In the genomic region with DNA sequence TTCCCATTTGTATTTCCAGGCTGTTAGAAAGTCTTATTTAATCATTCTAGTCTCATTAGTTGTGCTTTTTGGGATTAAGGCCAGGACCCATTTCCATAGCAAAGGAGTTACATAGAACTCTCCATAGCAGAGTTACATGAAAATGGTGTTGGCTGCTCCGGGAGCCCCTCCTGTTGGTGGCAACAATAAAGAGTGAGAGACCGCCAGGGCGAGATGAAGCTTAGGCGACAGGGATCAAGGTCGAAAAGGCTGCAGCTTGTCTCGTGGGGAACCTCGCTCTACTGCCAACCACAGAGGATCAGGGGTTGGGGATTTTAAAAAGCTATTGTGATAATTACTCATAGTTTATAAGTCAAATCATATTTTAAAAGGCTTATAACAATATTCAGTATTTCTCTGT, we compare ENCODE assay signal across 23 cellular contexts. TPM values are rescaled to one million over a fixed set of nuclear protein-coding genes. Genes with fewer than 3 reads are reported as not detected.
"Had no signal": no experiment of that assay in that cellular context is flagged by ENCODE, and none has a peak within 500 bp of the region (broad histone marks: within the 10 kb centered on the region; RNA-seq: fewer than 3 reads in every experiment).

No MANE protein-coding gene starts in this region.

- H3K4me1 Mint-ChIP-seq: activated CD4-positive, alpha-beta T cell treated with anti-CD3 and anti-CD28 coated beads, Interleukin-2, amount 10 ng/mL, durations not matched to agents 7 days and 5 days; central memory CD8-positive, alpha-beta T cell had no signal

- H3K4me3 ChIP-seq: adrenal gland, ascending aorta, colonic mucosa, dorsolateral prefrontal cortex, esophagus squamous epithelium, gastrocnemius medialis, stomach, uterus had no signal

- H3K9me3 Mint-ChIP-seq: activated CD4-positive, alpha-beta T cell treated with anti-CD3 and anti-CD28 coated beads, Interleukin-2, amount 10 ng/mL, durations not matched to agents 7 days and 5 days; activated naive CD4-positive, alpha-beta T cell treated with anti-CD3 and anti-CD28 coated beads, Interleukin-2, amount 50 U/mL, for 72 hours; activated T-helper 1 cell treated with anti-CD3 and anti-CD28 coated beads, Interleukin-12 subunit alpha, Interleukin-12 subunit beta, Interleukin-2, Interleukin-4 antibody, amounts not matched to agents 30 ng/mL and 10 ng/mL and 1 ng/mL, durations not matched to agents 14 hours and 24 hours and 36 hours; central memory CD8-positive, alpha-beta T cell; natural killer cell treated with Interleukin-12 subunit alpha and Interleukin-12 subunit beta and Interleukin-15 and Interleukin-18, amount 100 ng/mL, for 72 hours; stimulated activated memory B cell treated with anti-CD40 and anti-IgM and Interleukin-4, amounts not matched to agents 10 μg/mL and 1 μg/mL and 100 μg/mL, for 72 hours had no signal

- DNase-seq: activated CD4-positive, alpha-beta T cell treated with anti-CD3 and anti-CD28 coated beads, Interleukin-2, amount 10 ng/mL, durations not matched to agents 7 days and 5 days; activated CD4-positive, CD25-positive, alpha-beta regulatory T cell treated with anti-CD3 and anti-CD28 coated beads, Interleukin-2, amount 50 U/mL, for 72 hours; activated CD8-positive, alpha-beta T cell treated with anti-CD3 and anti-CD28 coated beads, Interleukin-2, amount 10 ng/mL, durations not matched to agents 7 days and 5 days; adrenal gland; colonic mucosa; esophagus squamous epithelium; gastrocnemius medialis; hippocampal formation; islet precursor cell; left cardiac atrium; retina; stomach; trophoblast cell; uterus had no signal

- H3K27me3 ChIP-seq: adrenal gland, ascending aorta, dorsolateral prefrontal cortex had no signal

- H3K4me1 ChIP-seq: colonic mucosa had no signal

- H3K27ac Mint-ChIP-seq: activated CD4-positive, alpha-beta T cell treated with anti-CD3 and anti-CD28 coated beads, Interleukin-2, amount 10 ng/mL, durations not matched to agents 7 days and 5 days; activated CD8-positive, alpha-beta T cell treated with anti-CD3 and anti-CD28 coated beads, Interleukin-2, amount 10 ng/mL, durations not matched to agents 7 days and 5 days; activated naive CD4-positive, alpha-beta T cell treated with anti-CD3 and anti-CD28 coated beads, Interleukin-2, amount 50 U/mL, for 72 hours; activated T-helper 1 cell treated with anti-CD3 and anti-CD28 coated beads, Interleukin-12 subunit alpha, Interleukin-12 subunit beta, Interleukin-2, Interleukin-4 antibody, amounts not matched to agents 30 ng/mL and 10 ng/mL and 1 ng/mL, durations not matched to agents 14 hours and 24 hours and 36 hours; natural killer cell treated with Interleukin-12 subunit alpha and Interleukin-12 subunit beta and Interleukin-15 and Interleukin-18, amount 100 ng/mL, for 72 hours; progenitor cell of endocrine pancreas; stimulated activated memory B cell treated with anti-CD40 and anti-IgM and Interleukin-4, amounts not matched to agents 10 μg/mL and 1 μg/mL and 100 μg/mL, for 72 hours had no signal

- H3K9me3 ChIP-seq: adrenal gland, ascending aorta, colonic mucosa, esophagus squamous epithelium, gastrocnemius medialis, stomach, uterus had no signal

- H3K36me3 Mint-ChIP-seq: activated naive CD4-positive, alpha-beta T cell treated with anti-CD3 and anti-CD28 coated beads, Interleukin-2, amount 50 U/mL, for 72 hours; natural killer cell treated with Interleukin-12 subunit alpha and Interleukin-12 subunit beta and Interleukin-15 and Interleukin-18, amount 100 ng/mL, for 72 hours; stimulated activated memory B cell treated with anti-CD40 and anti-IgM and Interleukin-4, amounts not matched to agents 10 μg/mL and 1 μg/mL and 100 μg/mL, for 72 hours had no signal

- H3K36me3 ChIP-seq: adrenal gland, ascending aorta, colonic mucosa, esophagus squamous epithelium, gastrocnemius medialis, stomach, uterus had no signal

- H3K27ac ChIP-seq: adrenal gland, ascending aorta, colonic mucosa, esophagus squamous epithelium, gastrocnemius medialis, stomach, uterus had no signal

- H3K4me3 Mint-ChIP-seq: activated CD4-positive, alpha-beta T cell treated with anti-CD3 and anti-CD28 coated beads, Interleukin-2, amount 10 ng/mL, durations not matched to agents 7 days and 5 days; activated CD8-positive, alpha-beta T cell treated with anti-CD3 and anti-CD28 coated beads, Interleukin-2, amount 10 ng/mL, durations not matched to agents 7 days and 5 days; activated T-helper 1 cell treated with anti-CD3 and anti-CD28 coated beads, Interleukin-12 subunit alpha, Interleukin-12 subunit beta, Interleukin-2, Interleukin-4 antibody, amounts not matched to agents 30 ng/mL and 10 ng/mL and 1 ng/mL, durations not matched to agents 14 hours and 24 hours and 36 hours; central memory CD8-positive, alpha-beta T cell; natural killer cell treated with Interleukin-12 subunit alpha and Interleukin-12 subunit beta and Interleukin-15 and Interleukin-18, amount 100 ng/mL, for 72 hours; stimulated activated memory B cell treated with anti-CD40 and anti-IgM and Interleukin-4, amounts not matched to agents 10 μg/mL and 1 μg/mL and 100 μg/mL, for 72 hours had no signal

- ATAC-seq: activated CD8-positive, alpha-beta T cell treated with anti-CD3 and anti-CD28 coated beads, Interleukin-2, amount 10 ng/mL, durations not matched to agents 7 days and 5 days; activated naive CD4-positive, alpha-beta T cell treated with anti-CD3 and anti-CD28 coated beads, Interleukin-2, amount 50 U/mL, for 72 hours; gastrocnemius medialis; left cardiac atrium; natural killer cell treated with Interleukin-12 subunit alpha and Interleukin-12 subunit beta and Interleukin-15 and Interleukin-18, amount 100 ng/mL, for 72 hours; stimulated activated memory B cell treated with anti-CD40 and anti-IgM and Interleukin-4, amounts not matched to agents 10 μg/mL and 1 μg/mL and 100 μg/mL, for 72 hours had no signal

RNA-seq across cellular contexts. Expression of a gene that starts 58.4 kb away (rescaled TPM):
- total RNA-seq: activated CD4-positive, alpha-beta T cell treated with anti-CD3 and anti-CD28 coated beads, Interleukin-2, amount 10 ng/mL, durations not matched to agents 7 days and 5 days; activated CD8-positive, alpha-beta T cell treated with anti-CD3 and anti-CD28 coated beads, Interleukin-2, amount 10 ng/mL, durations not matched to agents 7 days and 5 days; activated naive CD4-positive, alpha-beta T cell treated with anti-CD3 and anti-CD28 coated beads, Interleukin-2, amount 50 U/mL, for 72 hours; ascending aorta; progenitor cell of endocrine pancreas; stomach; T-helper 2 cell treated with Interferon-gamma antibody and Interleukin-4, amounts not matched to agents 100 ng/mL and 5 ng/mL, for 36 hours had no signal
